Comparison of ENCODE assay signal across 17 cellular contexts in the genomic region with DNA sequence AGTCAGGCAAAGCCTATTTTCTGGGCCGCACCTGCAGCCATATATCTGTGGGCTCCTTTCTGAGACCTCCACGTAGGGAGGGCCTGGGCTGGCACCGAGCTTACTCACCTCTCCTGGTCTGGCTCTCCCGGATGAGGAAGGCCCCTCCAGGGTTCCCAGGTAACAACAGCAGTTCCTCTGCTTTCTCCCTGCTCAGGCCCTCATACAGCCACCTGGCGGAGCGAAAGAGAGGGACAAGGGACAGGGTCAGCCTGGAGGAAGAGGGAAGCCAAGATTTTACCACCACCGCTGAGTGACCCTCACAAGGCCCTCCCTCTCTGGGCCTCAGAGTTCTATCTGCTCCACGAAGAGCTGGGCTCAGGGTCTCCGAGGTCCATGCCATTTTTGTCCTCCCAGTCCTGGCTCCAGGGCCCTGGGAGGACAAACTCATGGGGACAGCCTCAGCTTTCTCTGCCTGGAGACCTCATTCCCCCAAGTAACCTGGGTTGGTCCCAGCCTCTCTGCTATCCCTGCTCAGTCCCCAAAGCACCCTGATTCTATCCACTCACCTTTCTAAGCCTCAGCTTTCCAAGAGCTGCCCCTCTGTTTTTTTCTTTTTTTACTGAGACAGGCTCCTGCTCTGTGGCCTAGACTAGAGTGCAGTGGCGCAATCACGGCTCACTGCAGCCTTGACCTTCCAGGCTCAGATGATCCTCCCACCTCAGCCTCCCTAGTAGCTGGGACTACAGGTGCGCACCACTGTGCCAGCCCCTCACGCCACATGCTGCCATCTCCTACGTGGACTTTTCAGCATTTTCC. TPM values are rescaled to one million over a fixed set of nuclear protein-coding genes. Genes with fewer than 3 reads are reported as not detected.
A peak's percentile ranks its signal among the peaks of the same experiment; 100 is the strongest.
DNase-seq lines count a peak whose midpoint lies in the region; ATAC-seq lines count a peak whose summit lies in the region.
"Had no signal": no experiment of that assay in that cellular context is flagged by ENCODE, and none has a peak within 500 bp of the region (broad histone marks: within the 10 kb centered on the region; RNA-seq: fewer than 3 reads in every experiment).

No MANE protein-coding gene starts in this region.

- H3K27ac Mint-ChIP-seq in CD8-positive, alpha-beta memory T cell: peak overlapping the region; percentile 73 to 98 (median 87)
- peak overlapping the region; percentile 72 for H3K27ac Mint-ChIP-seq in activated naive CD8-positive, alpha-beta T cell treated with anti-CD3 and anti-CD28 coated beads for 36 hours
- H3K27ac Mint-ChIP-seq: HFFc6 had no signal

- H3K4me3 ChIP-seq in CD8-positive, alpha-beta memory T cell (ENCODE audit: low read length): no peak overlapping the region
- H3K4me3 ChIP-seq: BLaER1, gastroesophageal sphincter had no signal

- no peaks in the 10 kb centered on the region for H3K27me3 Mint-ChIP-seq in CD8-positive, alpha-beta memory T cell
- H3K27me3 Mint-ChIP-seq in activated naive CD8-positive, alpha-beta T cell treated with anti-CD3 and anti-CD28 coated beads for 36 hours: no peaks in the 10 kb centered on the region

- H3K27me3 ChIP-seq in CD8-positive, alpha-beta memory T cell (ENCODE audit: insufficient read depth, low read length, poor library complexity, severe bottlenecking): no peaks in the 10 kb centered on the region
- H3K27me3 ChIP-seq: BLaER1, gastroesophageal sphincter had no signal

- H3K4me3 Mint-ChIP-seq in CD8-positive, alpha-beta memory T cell: peak overlapping the region in 2 of 7 donors; percentile 16 to 38
- no peak overlapping the region for H3K4me3 Mint-ChIP-seq in activated naive CD8-positive, alpha-beta T cell treated with anti-CD3 and anti-CD28 coated beads for 36 hours
- H3K4me3 Mint-ChIP-seq: HFFc6 had no signal

- H3K36me3 ChIP-seq in CD8-positive, alpha-beta memory T cell (ENCODE audit: insufficient read depth, low read length): peaks cover 34% of the 10 kb centered on the region
- H3K36me3 ChIP-seq: BLaER1, gastroesophageal sphincter had no signal

- peaks cover 35% of the 10 kb centered on the region for H3K4me1 ChIP-seq in CD8-positive, alpha-beta memory T cell (ENCODE audit: insufficient read depth, low read length)
- H3K4me1 ChIP-seq: gastroesophageal sphincter, parathyroid adenoma had no signal

- H3K4me1 Mint-ChIP-seq in CD8-positive, alpha-beta memory T cell: peaks cover 42 to 76% (median 48%) of the 10 kb centered on the region in 3 donors
- peaks cover 36% of the 10 kb centered on the region for H3K4me1 Mint-ChIP-seq in activated naive CD8-positive, alpha-beta T cell treated with anti-CD3 and anti-CD28 coated beads for 36 hours

- H3K9me3 ChIP-seq in CD8-positive, alpha-beta memory T cell (ENCODE audit: low read length): no peaks in the 10 kb centered on the region
- H3K9me3 ChIP-seq: BLaER1, gastroesophageal sphincter had no signal

- POLR2A ChIA-PET in CD8-positive, alpha-beta memory T cell (lab: Charles Lee): interaction anchor here (1.1 kb wide), 1 partner anchor 13 kb away, joined by 3 read pairs; a partner anchor contains a TSS

- CTCF ChIA-PET in CD8-positive, alpha-beta memory T cell (lab: Charles Lee): interaction anchor here (2.2 kb wide), 1 partner anchor 19 kb away, joined by 5 read pairs; no protein-coding TSS in a partner anchor

- no peak for ATAC-seq in HG02840 (IDR thresholded peaks at IDR 0.05; ENCODE audit: low FRiP score, unreplicated experiment)
- no peak for ATAC-seq in GM18909 (IDR thresholded peaks at IDR 0.05; ENCODE audit: poor library complexity, unreplicated experiment)
- ATAC-seq: gastroesophageal sphincter had no signal

- no peaks in the 10 kb centered on the region for H3K9me3 Mint-ChIP-seq in CD8-positive, alpha-beta memory T cell
- no peaks in the 10 kb centered on the region for H3K9me3 Mint-ChIP-seq in activated naive CD8-positive, alpha-beta T cell treated with anti-CD3 and anti-CD28 coated beads for 36 hours
- H3K9me3 Mint-ChIP-seq: HFFc6 had no signal

- no peak overlapping the region for H3K27ac ChIP-seq in CD8-positive, alpha-beta memory T cell (ENCODE audit: low read depth, low read length)
- H3K27ac ChIP-seq: BLaER1, gastroesophageal sphincter, KMS-11, parathyroid adenoma had no signal

- no peak for DNase-seq in CD8-positive, alpha-beta memory T cell
- peak; percentile 47 for DNase-seq in HT-29 (ENCODE audit: low spot score)
- DNase-seq in activated naive CD8-positive, alpha-beta T cell treated with anti-CD3 and anti-CD28 coated beads for 36 hours: no peak
- DNase-seq in islet precursor cell: peak; percentile 85
- DNase-seq in dedifferentiated amniotic fluid mesenchymal stem cell (ENCODE audit: extremely low spot score): no peak
- DNase-seq: caudate nucleus, HFFc6, kidney glomerular epithelial cell, NCI-H1436, NCI-H345 had no signal

- peaks cover 8 to 84% (median 18%) of the 10 kb centered on the region in 3 donors for H3K36me3 Mint-ChIP-seq in CD8-positive, alpha-beta memory T cell
- peaks cover 35% of the 10 kb centered on the region for H3K36me3 Mint-ChIP-seq in activated naive CD8-positive, alpha-beta T cell treated with anti-CD3 and anti-CD28 coated beads for 36 hours

RNA-seq across cellular contexts. Expression of a gene that starts 13.3 kb away (rescaled TPM):
- 10 to 100 TPM; 47.8 to 51.2 TPM for total RNA-seq in CD8-positive, alpha-beta memory T cell
- polyA plus RNA-seq in CD8-positive, alpha-beta memory T cell: 15.0 TPM
- not detected in 2 replicates for total RNA-seq in HT-29 (2014; rRNA removed; shearing (Covaris generic))
- total RNA-seq in activated naive CD8-positive, alpha-beta T cell treated with anti-CD3 and anti-CD28 coated beads for 36 hours: 10 to 100 TPM; 70.6 to 73.4 TPM
- total RNA-seq: endothelial cell of umbilical vein, HFFc6 had no signal
- polyA plus RNA-seq: endothelial cell of umbilical vein had no signal

RNA-seq across cellular contexts. Expression of a gene that starts 27.1 kb away (rescaled TPM):
- total RNA-seq in CD8-positive, alpha-beta memory T cell: 100 to 1,000 TPM; 159 to 173 TPM
- 180 TPM for polyA plus RNA-seq in CD8-positive, alpha-beta memory T cell
- 255 and 279 TPM in 2 replicates for total RNA-seq in HT-29 (2014; rRNA removed; shearing (Covaris generic))
- 100 to 1,000 TPM; 124 to 127 TPM for total RNA-seq in activated naive CD8-positive, alpha-beta T cell treated with anti-CD3 and anti-CD28 coated beads for 36 hours

RNA-seq across cellular contexts. Expression of a gene that starts 59.3 kb away (rescaled TPM):
- total RNA-seq in CD8-positive, alpha-beta memory T cell: 10 to 100 TPM; 46.1 to 49.8 TPM
- 24.6 TPM for polyA plus RNA-seq in CD8-positive, alpha-beta memory T cell
- total RNA-seq in HT-29 (2014; rRNA removed; shearing (Covaris generic)): 12.8 and 12.9 TPM in 2 replicates
- 10 to 100 TPM; 52.1 to 54.0 TPM for total RNA-seq in activated naive CD8-positive, alpha-beta T cell treated with anti-CD3 and anti-CD28 coated beads for 36 hours

Comparison
In these comparisons a context has a peak if more than half of its experiments do, and no peak if none do; other contexts are left out.
1. DNase-seq: peak in HT-29 (single experiment) and islet precursor cell (single experiment); none in CD8-positive, alpha-beta memory T cell (0 of 5), activated naive CD8-positive, alpha-beta T cell treated with anti-CD3 and anti-CD28 coated beads for 36 hours (single experiment) and dedifferentiated amniotic fluid mesenchymal stem cell (single experiment).
2. RNA of a gene that starts 13.3 kb away (total RNA-seq): 70.6 to 73.4 TPM in activated naive CD8-positive, alpha-beta T cell treated with anti-CD3 and anti-CD28 coated beads for 36 hours and 47.8 to 51.2 TPM in CD8-positive, alpha-beta memory T cell; not detected in HT-29; every median in the first group is over 10 times any median in the second.